16 cellular contexts compared by ENCODE assay signal in genomic region chr9:98491778-98492177, GRCh38.
DNase-seq lines count a peak whose midpoint lies in the region; ATAC-seq and TF ChIP-seq lines count a peak whose summit lies in the region.
"Had no signal": no experiment of that assay in that cellular context is flagged by ENCODE, and none has a peak within 500 bp of the region (broad histone marks: within the 10 kb centered on the region; RNA-seq: fewer than 3 reads in every experiment).

No MANE protein-coding gene starts in this region.

- DNase-seq in DMS53 (lab: John Stamatoyannopoulos, UW): peak; percentile 11
- DNase-seq in DMS53 treated with DMSO at 0.1 percent for 48 hours (lab: John Stamatoyannopoulos, UW; ENCODE audit: unreplicated experiment): no peak
- DNase-seq in chondrocyte (ENCODE audit: low spot score): no peak
- DNase-seq in iris pigment epithelial cell (ENCODE audit: low read depth): peak; percentile 76
- DNase-seq in NCI-H345 (lab: John Stamatoyannopoulos, UW): no peak
- no peak for DNase-seq in retina
- DNase-seq in Caco-2: no peak
- DNase-seq: activated CD4-positive, alpha-beta memory T cell treated with anti-CD3 and anti-CD28 coated beads for 36 hours; H9; MV-4-11; naive thymus-derived CD8-positive, alpha-beta T cell; NCI-H2227 treated with DMSO at 0.1 percent for 48 hours; T-helper 17 cell had no signal

- no TSS peak for BruUV-seq in Caco-2 (replicated peaks; lab: Mats Ljungman, UMichigan)

- H3K36me3 ChIP-seq in Caco-2 (ENCODE audit: control insufficient read depth, insufficient read depth, low read length): no peaks in the 10 kb centered on the region
- H3K36me3 ChIP-seq: cardiac muscle cell had no signal

- ATAC-seq in GM21723 (IDR thresholded peaks at IDR 0.05; ENCODE audit: unreplicated experiment): no peak
- ATAC-seq: naive thymus-derived CD8-positive, alpha-beta T cell; PC-3; T-helper 17 cell had no signal

- H3K4me1 Mint-ChIP-seq in chondrocyte (ENCODE audit: low read depth): peaks cover 37% of the 10 kb centered on the region
- peaks cover 13% of the 10 kb centered on the region for H3K4me1 Mint-ChIP-seq in Caco-2 (ENCODE audit: low read depth, unreplicated experiment)
- H3K4me1 Mint-ChIP-seq: naive thymus-derived CD8-positive, alpha-beta T cell had no signal

- H3K27me3 ChIP-seq in Caco-2 (replicated peaks; ENCODE audit: control insufficient read depth, insufficient read depth, low read length): no peaks in the 10 kb centered on the region
- H3K27me3 ChIP-seq: cardiac muscle cell had no signal

- no peaks in the 10 kb centered on the region for H3K9me3 ChIP-seq in Caco-2

- H3K36me3 Mint-ChIP-seq in chondrocyte (ENCODE audit: low read depth) (no peaks in the 10 kb centered on the region), Caco-2 (ENCODE audit: insufficient read depth, unreplicated experiment) (no peaks in the 10 kb centered on the region)
- H3K36me3 Mint-ChIP-seq: activated CD4-positive, alpha-beta memory T cell treated with anti-CD3 and anti-CD28 coated beads for 36 hours; naive thymus-derived CD8-positive, alpha-beta T cell had no signal

- POLR2A ChIA-PET in Caco-2 (lab: Charles Lee): no interaction called here

- H3K27ac Mint-ChIP-seq in chondrocyte (ENCODE audit: unreplicated experiment) (peak overlapping the region; percentile 42), Caco-2 (ENCODE audit: unreplicated experiment) (no peak overlapping the region)
- H3K27ac Mint-ChIP-seq: activated CD4-positive, alpha-beta memory T cell treated with anti-CD3 and anti-CD28 coated beads for 36 hours; H9; naive thymus-derived CD8-positive, alpha-beta T cell; T-helper 17 cell had no signal

- H3K4me1 ChIP-seq in Caco-2: peaks cover 16% of the 10 kb centered on the region

- H3K27me3 Mint-ChIP-seq in chondrocyte (ENCODE audit: low read depth): peaks cover 16% of the 10 kb centered on the region
- H3K27me3 Mint-ChIP-seq in Caco-2 (ENCODE audit: insufficient read depth, unreplicated experiment): no peaks in the 10 kb centered on the region

- H3K4me3 Mint-ChIP-seq in chondrocyte (ENCODE audit: unreplicated experiment) (no peak overlapping the region), Caco-2 (ENCODE audit: unreplicated experiment) (no peak overlapping the region)
- H3K4me3 Mint-ChIP-seq: activated CD4-positive, alpha-beta memory T cell treated with anti-CD3 and anti-CD28 coated beads for 36 hours; H9; naive thymus-derived CD8-positive, alpha-beta T cell; T-helper 17 cell had no signal

- H3K4me3 ChIP-seq in Caco-2 (ENCODE audit: low read depth, low read length): no peak overlapping the region
- H3K4me3 ChIP-seq: cardiac muscle cell had no signal

- TF ChIP-seq CTCF in chondrocyte (IDR thresholded peaks at IDR 0.05) (no peak), Caco-2 (IDR thresholded peaks at IDR 0.05; ENCODE audit: insufficient read depth in 1 of 2, low read depth in 1 of 2, low read length in 1 of 2, severe bottlenecking in 1 of 2, unreplicated experiment in 1 of 2) (no peak)

- CTCF ChIA-PET in Caco-2 (lab: Charles Lee): no interaction called here

- H3K9me3 Mint-ChIP-seq in chondrocyte (ENCODE audit: low read depth): peaks cover 5% of the 10 kb centered on the region
- H3K9me3 Mint-ChIP-seq in Caco-2 (ENCODE audit: unreplicated experiment): peaks cover 10% of the 10 kb centered on the region
- H3K9me3 Mint-ChIP-seq: activated CD4-positive, alpha-beta memory T cell treated with anti-CD3 and anti-CD28 coated beads for 36 hours had no signal

- intact Hi-C loops in Caco-2 (cut with micrococcal nuclease; ENCODE audit: unreplicated experiment): no loop called here

Comparison
In these comparisons a context has a peak if more than half of its experiments do, and no peak if none do; other contexts are left out.
1. DNase-seq: peak in DMS53 (single experiment) and iris pigment epithelial cell (single experiment); none in DMS53 treated with DMSO at 0.1 percent for 48 hours (single experiment), chondrocyte (single experiment), NCI-H345 (single experiment), retina (single experiment) and Caco-2 (0 of 2).